In genomic region chr3:31952205-31952604, GRCh38 we compare ENCODE assay signal across 11 cellular contexts. TPM values are rescaled to one million over a fixed set of nuclear protein-coding genes. Genes with fewer than 3 reads are reported as not detected.
DNase-seq lines count a peak whose midpoint lies in the region; ATAC-seq and TF ChIP-seq lines count a peak whose summit lies in the region.
"Had no signal": no experiment of that assay in that cellular context is flagged by ENCODE, and none has a peak within 500 bp of the region (broad histone marks: within the 10 kb centered on the region; RNA-seq: fewer than 3 reads in every experiment).

No MANE protein-coding gene starts in this region.

- peaks cover 6% of the 10 kb centered on the region for H3K9me3 ChIP-seq in psoas muscle

- no peaks in the 10 kb centered on the region for H3K36me3 Mint-ChIP-seq in stimulated activated effector memory CD8-positive, alpha-beta T cell treated with anti-CD3 and anti-CD28 coated beads, Interleukin-12 subunit alpha, Interleukin-12 subunit beta, amount 100 ng/mL, for 72 hours

- peaks cover 6% of the 10 kb centered on the region for H3K9me3 Mint-ChIP-seq in stimulated activated effector memory CD8-positive, alpha-beta T cell treated with anti-CD3 and anti-CD28 coated beads, Interleukin-12 subunit alpha, Interleukin-12 subunit beta, amount 100 ng/mL, for 72 hours

- H3K27me3 ChIP-seq in psoas muscle (ENCODE audit: insufficient read depth in 3 of 3, low read length in 2 of 3): no peaks in the 10 kb centered on the region
- H3K27me3 ChIP-seq: stomach had no signal

- DNase-seq in GM12865 (ENCODE audit: low read depth) (peak; percentile 72), NAMALWA (ENCODE audit: low spot score) (peak; percentile 93), NCI-H1436 (lab: John Stamatoyannopoulos, UW) (no peak), Kasumi-1 (lab: John Stamatoyannopoulos, UW) (no peak), psoas muscle (no peak)
- no peak for DNase-seq in stimulated activated effector memory CD8-positive, alpha-beta T cell treated with anti-CD3 and anti-CD28 coated beads, Interleukin-12 subunit alpha, Interleukin-12 subunit beta, amount 100 ng/mL, for 72 hours (ENCODE audit: low spot score in 2 of 2)
- DNase-seq: activated effector memory CD4-positive, alpha-beta T cell treated with Interleukin-2 at 50 U/mL for 16 hours; stomach had no signal

- H3K27ac Mint-ChIP-seq in stimulated activated effector memory CD8-positive, alpha-beta T cell treated with anti-CD3 and anti-CD28 coated beads, Interleukin-12 subunit alpha, Interleukin-12 subunit beta, amount 100 ng/mL, for 72 hours: no peak overlapping the region
- H3K27ac Mint-ChIP-seq: mesothelial cell of epicardium had no signal

- H3K4me1 Mint-ChIP-seq in stimulated activated effector memory CD8-positive, alpha-beta T cell treated with anti-CD3 and anti-CD28 coated beads, Interleukin-12 subunit alpha, Interleukin-12 subunit beta, amount 100 ng/mL, for 72 hours: no peaks in the 10 kb centered on the region

- H3K27ac ChIP-seq in psoas muscle: no peak overlapping the region
- H3K27ac ChIP-seq: stomach had no signal

- no peak overlapping the region for H3K4me3 Mint-ChIP-seq in stimulated activated effector memory CD8-positive, alpha-beta T cell treated with anti-CD3 and anti-CD28 coated beads, Interleukin-12 subunit alpha, Interleukin-12 subunit beta, amount 100 ng/mL, for 72 hours
- H3K4me3 Mint-ChIP-seq: mesothelial cell of epicardium had no signal

- ATAC-seq in GM19397 (IDR thresholded peaks at IDR 0.05; ENCODE audit: unreplicated experiment): peak; percentile 92
- peak; percentile 86 for ATAC-seq in HG02884 (IDR thresholded peaks at IDR 0.05; ENCODE audit: unreplicated experiment)
- no peak for ATAC-seq in stimulated activated effector memory CD8-positive, alpha-beta T cell treated with anti-CD3 and anti-CD28 coated beads, Interleukin-12 subunit alpha, Interleukin-12 subunit beta, amount 100 ng/mL, for 72 hours
- no peak for ATAC-seq in psoas muscle

- no peak overlapping the region for H3K4me3 ChIP-seq in GM12865 (ENCODE audit: low read depth, low read length)
- H3K4me3 ChIP-seq in psoas muscle: no peak overlapping the region
- H3K4me3 ChIP-seq: stomach had no signal

- 61 to 82% (median 65%) methylated on average over 4 of the region's 4 CpGs for WGBS in psoas muscle, 3 donors

- intact Hi-C loops in psoas muscle (cut with DNase I): no loop called here

- no peak for TF ChIP-seq CTCF in GM12865 (IDR thresholded peaks at IDR 0.05; ENCODE audit: insufficient read depth, low read depth, low read length, missing control alignments)
- TF ChIP-seq CTCF in psoas muscle (IDR thresholded peaks at IDR 0.05): no peak

- H3K36me3 ChIP-seq in psoas muscle (ENCODE audit: insufficient read depth in 1 of 2, low read depth in 1 of 2): no peaks in the 10 kb centered on the region
- H3K36me3 ChIP-seq: stomach had no signal

- no peaks in the 10 kb centered on the region for H3K4me1 ChIP-seq in psoas muscle

RNA-seq across cellular contexts. Expression of gene OSBPL10, which starts 28.9 kb away (rescaled TPM):
- 1 to 10 TPM; 2.3 to 4.6 (median 3.2) TPM for total RNA-seq in psoas muscle
- 1 to 10 TPM in 2 of 3 donors, under 1 TPM in 1; 0.75 to 1.2 (median 1.1) TPM for polyA plus RNA-seq in psoas muscle

RNA-seq across cellular contexts. Expression of gene ZNF860, which starts 29.3 kb away (rescaled TPM):
- total RNA-seq in psoas muscle: not detected
- under 1 TPM; 0.01 to 0.08 (median 0.05) TPM for polyA plus RNA-seq in psoas muscle

Comparison
In these comparisons a context has a peak if more than half of its experiments do, and no peak if none do; other contexts are left out.
1. DNase-seq: peak in GM12865 (single experiment) and NAMALWA (single experiment); none in stimulated activated effector memory CD8-positive, alpha-beta T cell treated with anti-CD3 and anti-CD28 coated beads, Interleukin-12 subunit alpha, Interleukin-12 subunit beta, amount 100 ng/mL, for 72 hours (0 of 2), NCI-H1436 (single experiment), Kasumi-1 (0 of 2) and psoas muscle (0 of 2).
2. ATAC-seq: peak in GM19397 (single experiment) and HG02884 (single experiment); none in stimulated activated effector memory CD8-positive, alpha-beta T cell treated with anti-CD3 and anti-CD28 coated beads, Interleukin-12 subunit alpha, Interleukin-12 subunit beta, amount 100 ng/mL, for 72 hours (single experiment) and psoas muscle (0 of 4).